In genomic region chr6:3239110-3239830, GRCh38 we compare ENCODE assay signal across 1 cellular context.
TF ChIP-seq lines count a peak whose summit lies in the region.

No MANE protein-coding gene starts in this region.

TF ChIP-seq in GM23338, 12 proteins besides CTCF, POLR2A, EP300 and RAD21 (continued from another document):
- no peak for TF ChIP-seq ZNF462 (CRISPR knock-in tag; IDR thresholded peaks at IDR 0.05)
- TF ChIP-seq EZH2phosphoT487 (IDR thresholded peaks at IDR 0.05; ENCODE audit: unreplicated experiment): no peak
TF ChIP-seq in GM23338: peak in this region for 0.
